5 cellular contexts compared by ENCODE assay signal in the genomic region with DNA sequence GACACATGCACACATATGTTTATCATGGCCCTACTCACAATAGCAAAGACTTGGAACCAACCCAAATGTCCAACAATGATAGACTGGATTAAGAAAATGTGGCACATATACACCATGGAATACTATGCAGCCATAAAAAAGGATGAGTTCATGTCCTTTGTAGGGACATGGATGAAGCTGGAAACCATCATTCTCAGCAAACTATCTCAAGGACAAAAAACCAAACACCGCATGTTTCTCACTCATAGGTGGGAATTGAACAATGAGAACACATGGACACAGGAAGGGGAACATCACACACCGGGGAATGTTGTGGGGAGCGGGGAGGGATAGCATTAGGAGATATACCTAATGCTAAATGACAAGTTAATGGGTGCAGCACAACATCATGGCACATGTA. TPM values are rescaled to one million over a fixed set of nuclear protein-coding genes. Genes with fewer than 3 reads are reported as not detected.
DNase-seq lines count a peak whose midpoint lies in the region; ATAC-seq, FAIRE-seq and TF ChIP-seq lines count a peak whose summit lies in the region.
"Not testable (repeated sequence)": the region's sequence is repeated elsewhere in the genome, so short reads cannot be mapped to it uniquely, and the experiment has no call there.

No MANE protein-coding gene starts in this region.

- TF ChIP-seq CTCF in HEK293 (tag by site-specific recombination; IDR thresholded peaks at IDR 0.05); K562 (IDR thresholded peaks at IDR 0.05 in 2 of 3, conservative IDR thresholded peaks at IDR 0.05 in 1 of 3; ENCODE audit: insufficient read depth in 2 of 3, low read depth in 1 of 3, low read length in 3 of 3): not testable (repeated sequence)

- CTCF ChIA-PET in HEK293 (lab: Yijun Ruan, JAX): interaction anchor here (0.6 kb wide), 1 partner anchor 561 kb away, joined by 5 read pairs; no protein-coding TSS in a partner anchor
- CTCF ChIA-PET in K562 (lab: Yijun Ruan, JAX; ENCODE audit: low intra/inter-chr PET ratio): interaction anchor here (0.7 kb wide), 1 partner anchor 200 kb away, joined by 3 read pairs; no protein-coding TSS in a partner anchor

- not testable (repeated sequence) for H3K9me3 Mint-ChIP-seq in activated T-cell treated with anti-CD3 and anti-CD28 coated beads, Interleukin-2, amount 50 U/mL, for 72 hours; natural killer cell treated with Interleukin-12 subunit alpha and Interleukin-12 subunit beta and Interleukin-15 and Interleukin-18, amount 100 ng/mL, for 72 hours

- not testable (repeated sequence) for H3K27ac ChIP-seq in HEK293 (ENCODE audit: extremely low read depth, low read depth, low read length); K562 (ENCODE audit: extremely low read depth, low read depth, low read length)

- peaks cover 26 to 58% of the 10 kb centered on the region in 2 donors for H3K36me3 Mint-ChIP-seq in activated T-cell treated with anti-CD3 and anti-CD28 coated beads, Interleukin-2, amount 50 U/mL, for 72 hours (ENCODE audit: insufficient read depth in 2 of 2)
- H3K36me3 Mint-ChIP-seq in natural killer cell treated with Interleukin-12 subunit alpha and Interleukin-12 subunit beta and Interleukin-15 and Interleukin-18, amount 100 ng/mL, for 72 hours: peaks cover 33% of the 10 kb centered on the region

- ATAC-seq in activated T-cell treated with anti-CD3 and anti-CD28 coated beads, Interleukin-2, amount 50 U/mL, for 72 hours (replicated peaks in 1 of 2); K562; natural killer cell treated with Interleukin-12 subunit alpha and Interleukin-12 subunit beta and Interleukin-15 and Interleukin-18, amount 100 ng/mL, for 72 hours: not testable (repeated sequence)

- not testable (repeated sequence) for H3K4me1 ChIP-seq in HEK293 (ENCODE audit: control insufficient read depth, insufficient read depth, low read length); K562 (replicated peaks in 1 of 2; ENCODE audit: control insufficient read depth in 2 of 2, insufficient read depth in 2 of 2, low read length in 2 of 2)

- intact Hi-C loops in K562 (cut with micrococcal nuclease); cardiac septum (cut with DNase I): not testable (repeated sequence)

- in situ Hi-C loops in K562 (cut with MboI): loop anchor here (25.0 kb wide), 1 partner anchor 435 kb away; no protein-coding TSS in a partner anchor

- FAIRE-seq in K562 (lab: Jason Lieb, UNC): not testable (repeated sequence)

- not testable (repeated sequence) for H3K9ac ChIP-seq in K562 (ENCODE audit: insufficient read depth in 1 of 2, low read depth in 2 of 2, low read length in 2 of 2)

- not testable (repeated sequence) for BruUV-seq in K562 (replicated peaks; lab: Mats Ljungman, UMichigan)

- not testable (repeated sequence) for H3K27me3 Mint-ChIP-seq in activated T-cell treated with anti-CD3 and anti-CD28 coated beads, Interleukin-2, amount 50 U/mL, for 72 hours (ENCODE audit: low read depth); natural killer cell treated with Interleukin-12 subunit alpha and Interleukin-12 subunit beta and Interleukin-15 and Interleukin-18, amount 100 ng/mL, for 72 hours

- TF ChIP-seq EP300 in K562 (IDR thresholded peaks at IDR 0.05; ENCODE audit: low read length): not testable (repeated sequence)

- DNase-seq in activated T-cell treated with anti-CD3 and anti-CD28 coated beads, Interleukin-2, amount 50 U/mL, for 72 hours; K562 (ENCODE audit: extremely low read depth in 1 of 4, low spot score in 3 of 4); natural killer cell treated with Interleukin-12 subunit alpha and Interleukin-12 subunit beta and Interleukin-15 and Interleukin-18, amount 100 ng/mL, for 72 hours (ENCODE audit: low spot score): not testable (repeated sequence)
- peak; percentile 10 for DNase-seq in cardiac septum (ENCODE audit: low spot score)

- peaks cover 28 to 49% of the 10 kb centered on the region in 2 experiments for H3K27me3 ChIP-seq in K562 (ENCODE audit: control insufficient read depth in 2 of 2, insufficient read depth in 2 of 2, low read length in 2 of 2)

- 2% methylated on average over 3 of the region's 3 CpGs for whole genome bisulfite sequencing in K562 (ENCODE audit: insufficient coverage, low coverage, missing lambda C conversion rate)

- H2AFZ ChIP-seq in K562 (ENCODE audit: low read depth, low read length): not testable (repeated sequence)

- not testable (repeated sequence) for H3K4me2 ChIP-seq in K562 (ENCODE audit: insufficient read depth, low read length)

- TF ChIP-seq POLR2A in K562 (conservative IDR thresholded peaks at IDR 0.05): not testable (repeated sequence)

- not testable (repeated sequence) for H3K9me1 ChIP-seq in K562 (ENCODE audit: control insufficient read depth, insufficient read depth, low read length)

- peak overlapping the region; percentile 40 for H3K27ac Mint-ChIP-seq in activated T-cell treated with anti-CD3 and anti-CD28 coated beads, Interleukin-2, amount 50 U/mL, for 72 hours
- H3K27ac Mint-ChIP-seq in natural killer cell treated with Interleukin-12 subunit alpha and Interleukin-12 subunit beta and Interleukin-15 and Interleukin-18, amount 100 ng/mL, for 72 hours: not testable (repeated sequence)

- not testable (repeated sequence) for TF ChIP-seq RAD21 in K562 (CRISPR knock-in tag; conservative IDR thresholded peaks at IDR 0.05 in 1 of 2, IDR thresholded peaks at IDR 0.05 in 1 of 2)

- H3K79me2 ChIP-seq in K562 (ENCODE audit: control insufficient read depth, insufficient read depth, low read length): not testable (repeated sequence)

- POLR2A ChIA-PET in HEK293 (lab: Yijun Ruan, JAX); K562 (lab: Yijun Ruan, JAX): not testable (repeated sequence)

- not testable (repeated sequence) for H3K4me3 ChIP-seq in HEK293 (ENCODE audit: low read depth, low read length); K562

- not testable (repeated sequence) for H4K20me1 ChIP-seq in K562 (replicated peaks; ENCODE audit: control insufficient read depth, insufficient read depth, low read length)

- H3K36me3 ChIP-seq in HEK293 (ENCODE audit: control insufficient read depth in 2 of 2, insufficient read depth in 1 of 2, low read length in 2 of 2); K562 (ENCODE audit: control insufficient read depth, insufficient read depth, low read length): not testable (repeated sequence)

- H3K4me1 Mint-ChIP-seq in activated T-cell treated with anti-CD3 and anti-CD28 coated beads, Interleukin-2, amount 50 U/mL, for 72 hours (ENCODE audit: low read depth): peaks cover 29% of the 10 kb centered on the region
- H3K4me1 Mint-ChIP-seq in natural killer cell treated with Interleukin-12 subunit alpha and Interleukin-12 subunit beta and Interleukin-15 and Interleukin-18, amount 100 ng/mL, for 72 hours (ENCODE audit: low read depth in 2 of 2): peaks cover 26 to 39% of the 10 kb centered on the region in 2 donors

- H3K4me3 Mint-ChIP-seq in activated T-cell treated with anti-CD3 and anti-CD28 coated beads, Interleukin-2, amount 50 U/mL, for 72 hours: not testable (repeated sequence)
- peak overlapping the region; percentile 4 for H3K4me3 Mint-ChIP-seq in natural killer cell treated with Interleukin-12 subunit alpha and Interleukin-12 subunit beta and Interleukin-15 and Interleukin-18, amount 100 ng/mL, for 72 hours

- not testable (repeated sequence) for H3K9me3 ChIP-seq in HEK293 (ENCODE audit: control insufficient read depth, insufficient read depth, low read depth, low read length); K562 (replicated peaks; ENCODE audit: control insufficient read depth, insufficient read depth, low read depth, low read length)

RNA-seq across cellular contexts. Expression of a gene that starts 27.2 kb away (rescaled TPM):
- total RNA-seq in activated T-cell treated with anti-CD3 and anti-CD28 coated beads, Interleukin-2, amount 50 U/mL, for 72 hours: 100 to 1,000 TPM; 267 to 353 TPM
- total RNA-seq in K562 (2011; cell fraction: chromatin; rRNA removed; ENCODE audit: low replicate concordance): 0.62 and 0.69 TPM in 2 replicates
- total RNA-seq in K562 (2011; cell fraction: nucleolus; rRNA removed): 0.13 and 0.50 TPM in 2 replicates
- 0.15 and 0.38 TPM in 2 replicates for total RNA-seq in K562 (2011; cell fraction: nucleoplasm; rRNA removed)
- total RNA-seq in K562 (2014; rRNA removed) (0.05 and 0.61 TPM in 2 replicates), K562 (2014; rRNA removed; fragmentation: Illumina TruSeq; extraction: Trizol) (0.16 and 0.25 TPM in 2 replicates), K562 (2015; rRNA removed; fragmentation: Illumina TruSeq; extraction: Trizol) (0.11 and 0.18 TPM in 2 replicates), K562 (2021) (0.11 and 0.35 TPM in 2 replicates), cardiac septum (5.7 TPM)
- polyA plus RNA-seq in K562 (2011; rRNA removed) (0.12 and 0.46 TPM in 2 replicates), K562 (2014; fragmentation: Illumina TruSeq; extraction: Trizol) (0.16 and 0.17 TPM in 2 replicates), K562 (2014; fragmentation: Nextera tagmentation; extraction: Ambion mirVana) (under 1 TPM in 1 of 2 experiments, not detected in 1; 0.06 TPM), K562 (2014; rRNA removed) (0.04 TPM in 2 replicates)
- polyA plus RNA-seq in K562 (2011; cell fraction: cytosol; rRNA removed): 0.22 and 0.39 TPM in 2 replicates
- polyA plus RNA-seq in K562 (2011; cell fraction: nucleus; rRNA removed): 0.24 and 0.38 TPM in 2 replicates
- polyA plus RNA-seq in K562 (2012): 0.17 and 0.35 TPM in 2 replicates
- polyA minus RNA-seq in K562 (2011; rRNA and poly(A)+ RNA removed): 0.21 and 0.39 TPM in 2 replicates
- polyA minus RNA-seq in K562 (2011; cell fraction: cytosol; rRNA and poly(A)+ RNA removed): not detected in 2 replicates
- polyA minus RNA-seq in K562 (2011; cell fraction: nucleus; rRNA and poly(A)+ RNA removed): 0.13 and 0.33 TPM in 2 replicates
- 100 to 1,000 TPM; 199 to 246 TPM for total RNA-seq in natural killer cell treated with Interleukin-12 subunit alpha and Interleukin-12 subunit beta and Interleukin-15 and Interleukin-18, amount 100 ng/mL, for 72 hours

RNA-seq across cellular contexts. Expression of a gene that starts 32.6 kb away (rescaled TPM):
- total RNA-seq in activated T-cell treated with anti-CD3 and anti-CD28 coated beads, Interleukin-2, amount 50 U/mL, for 72 hours: 100 to 1,000 TPM; 111 to 127 TPM
- total RNA-seq in K562 (2011; cell fraction: chromatin; rRNA removed; ENCODE audit: low replicate concordance): 58.0 and 71.5 TPM in 2 replicates
- total RNA-seq in K562 (2011; cell fraction: nucleolus; rRNA removed): 42.2 and 43.2 TPM in 2 replicates
- 65.8 and 91.8 TPM in 2 replicates for total RNA-seq in K562 (2011; cell fraction: nucleoplasm; rRNA removed)
- total RNA-seq in K562 (2014; rRNA removed) (42.2 and 50.0 TPM in 2 replicates), K562 (2014; rRNA removed; fragmentation: Illumina TruSeq; extraction: Trizol) (70.3 and 75.7 TPM in 2 replicates), K562 (2015; rRNA removed; fragmentation: Illumina TruSeq; extraction: Trizol) (52.8 and 57.3 TPM in 2 replicates), K562 (2021) (98.5 and 103 TPM in 2 replicates), cardiac septum (131 TPM)
- polyA plus RNA-seq in K562 (2011; rRNA removed) (324 and 368 TPM in 2 replicates), K562 (2014; fragmentation: Illumina TruSeq; extraction: Trizol) (130 TPM in 2 replicates), K562 (2014; fragmentation: Nextera tagmentation; extraction: Ambion mirVana) (100 to 1,000 TPM; 489 to 583 TPM), K562 (2014; rRNA removed) (127 and 142 TPM in 2 replicates)
- polyA plus RNA-seq in K562 (2011; cell fraction: cytosol; rRNA removed): 189 and 261 TPM in 2 replicates
- polyA plus RNA-seq in K562 (2011; cell fraction: nucleus; rRNA removed): 136 and 203 TPM in 2 replicates
- 107 and 174 TPM in 2 replicates for polyA plus RNA-seq in K562 (2012)
- 150 and 163 TPM in 2 replicates for polyA minus RNA-seq in K562 (2011; rRNA and poly(A)+ RNA removed)
- polyA minus RNA-seq in K562 (2011; cell fraction: cytosol; rRNA and poly(A)+ RNA removed): 30.3 and 31.2 TPM in 2 replicates
- polyA minus RNA-seq in K562 (2011; cell fraction: nucleus; rRNA and poly(A)+ RNA removed): 17.0 and 23.3 TPM in 2 replicates
- 100 to 1,000 TPM; 117 to 157 TPM for total RNA-seq in natural killer cell treated with Interleukin-12 subunit alpha and Interleukin-12 subunit beta and Interleukin-15 and Interleukin-18, amount 100 ng/mL, for 72 hours

Comparison
In these comparisons a context has a peak if more than half of its experiments do, and no peak if none do; other contexts are left out.
1. RNA of a gene that starts 27.2 kb away (total RNA-seq): 267 to 353 TPM in activated T-cell treated with anti-CD3 and anti-CD28 coated beads, Interleukin-2, amount 50 U/mL, for 72 hours and 199 to 246 TPM in natural killer cell treated with Interleukin-12 subunit alpha and Interleukin-12 subunit beta and Interleukin-15 and Interleukin-18, amount 100 ng/mL, for 72 hours; 5.7 TPM in cardiac septum (single experiment) and 0.05 to 0.69 TPM in K562; every median in the first group is over 10 times any median in the second.